ENCODE assay signal across 26 cellular contexts in the genomic region with DNA sequence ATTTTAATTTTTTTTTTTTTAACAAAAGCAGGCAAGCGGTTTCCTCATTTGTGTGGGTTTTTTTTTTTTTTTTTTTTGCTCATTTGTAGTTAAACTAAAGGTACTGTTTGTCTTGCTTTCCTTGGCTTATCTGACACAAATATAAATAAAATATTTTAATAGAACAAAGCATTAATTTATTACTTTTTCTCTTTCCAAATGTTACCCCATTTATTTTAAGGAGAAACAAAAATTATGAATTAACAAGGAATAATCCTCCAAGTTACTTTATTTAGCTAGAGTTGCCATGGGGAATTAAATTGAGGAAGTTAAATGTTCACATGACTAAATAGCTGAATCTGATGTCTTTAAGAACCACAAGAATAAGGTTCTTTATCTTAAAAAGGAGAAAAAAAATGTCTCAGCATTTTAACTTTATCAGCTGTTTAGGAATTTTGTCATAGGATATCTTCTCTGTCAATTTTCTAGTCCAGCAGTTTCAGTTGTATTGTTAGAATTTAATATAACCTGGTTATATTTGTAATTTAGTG. TPM values are rescaled to one million over a fixed set of nuclear protein-coding genes. Genes with fewer than 3 reads are reported as not detected.
DNase-seq lines count a peak whose midpoint lies in the region; ATAC-seq, FAIRE-seq and TF ChIP-seq lines count a peak whose summit lies in the region.
"Had no signal": no experiment of that assay in that cellular context is flagged by ENCODE, and none has a peak within 500 bp of the region (broad histone marks: within the 10 kb centered on the region; RNA-seq: fewer than 3 reads in every experiment).

No MANE protein-coding gene starts in this region.

- H3K27ac ChIP-seq in Karpas-422 (ENCODE audit: low read length) (peak overlapping the region; percentile 78), dorsolateral prefrontal cortex (peak overlapping the region in 48 of 59 donors; percentile 1 to 100 (median 94))
- H3K27ac ChIP-seq: coronary artery, epithelial cell of prostate, gastrocnemius medialis, prostate gland, stomach, upper lobe of right lung had no signal

- no peaks in the 10 kb centered on the region for H3K9me3 ChIP-seq in Karpas-422 (ENCODE audit: low read length)
- H3K9me3 ChIP-seq: BE2C, gastrocnemius medialis, prostate gland, SK-N-SH, stomach, upper lobe of right lung had no signal

- TF ChIP-seq CTCF in dorsolateral prefrontal cortex (IDR thresholded peaks at IDR 0.05 in 54 of 56, conservative IDR thresholded peaks at IDR 0.05 in 2 of 56; ENCODE audit: low read depth in 1 of 56, partially characterized antibody in 56 of 56) = no peak

- peaks cover 64% of the 10 kb centered on the region for H3K4me1 ChIP-seq in Karpas-422 (ENCODE audit: low read length)
- H3K4me1 ChIP-seq: BE2C, gastrocnemius medialis, prostate gland, upper lobe of right lung had no signal

- no peaks in the 10 kb centered on the region for H4K20me1 ChIP-seq in Karpas-422 (ENCODE audit: insufficient read depth, low read depth, low read length)

- no peak for ATAC-seq in left cardiac atrium
- ATAC-seq: gastrocnemius medialis; HepG2; natural killer cell treated with Interleukin-12 subunit alpha and Interleukin-12 subunit beta and Interleukin-15 and Interleukin-18, amount 100 ng/mL, for 72 hours; upper lobe of right lung had no signal

- no peak overlapping the region for H3K4me3 ChIP-seq in Karpas-422 (ENCODE audit: low read length)
- H3K4me3 ChIP-seq in dorsolateral prefrontal cortex = no peak overlapping the region
- H3K4me3 ChIP-seq: coronary artery, gastrocnemius medialis, prostate gland, stomach, upper lobe of right lung had no signal

- H3K36me3 ChIP-seq in Karpas-422 (ENCODE audit: insufficient read depth, low read length) = no peaks in the 10 kb centered on the region
- H3K36me3 ChIP-seq: BE2C, gastrocnemius medialis, prostate gland, stomach, upper lobe of right lung had no signal

- no peaks in the 10 kb centered on the region for H3K27me3 ChIP-seq in Karpas-422 (ENCODE audit: low read length)
- no peaks in the 10 kb centered on the region for H3K27me3 ChIP-seq in dorsolateral prefrontal cortex
- H3K27me3 ChIP-seq: BE2C, gastrocnemius medialis, stomach, upper lobe of right lung had no signal

- FAIRE-seq in RCC 7860 (lab: Jason Lieb, UNC) = peak; percentile 4
- FAIRE-seq: HepG2, TTC549 had no signal

- no peak overlapping the region for H2AFZ ChIP-seq in Karpas-422 (ENCODE audit: low read length)

- peaks cover 72% of the 10 kb centered on the region for H3K79me2 ChIP-seq in Karpas-422 (ENCODE audit: low read length)

- intact Hi-C loops in dorsolateral prefrontal cortex (cut with DNase I) (no loop called here), left cardiac atrium (cut with DNase I) (no loop called here)

- DNase-seq in Karpas-422 = peak; percentile 50
- DNase-seq in RCC 7860 (ENCODE audit: low spot score) = no peak
- no peak for DNase-seq in dorsolateral prefrontal cortex
- DNase-seq in superior temporal gyrus (ENCODE audit: extremely low spot score) = peak; percentile 40
- DNase-seq in left cardiac atrium = no peak
- no peak for DNase-seq in T-helper 2 cell
- DNase-seq in RPMI8226 = no peak
- DNase-seq: activated CD4-positive, alpha-beta T cell treated with anti-CD3 and anti-CD28 coated beads, Interleukin-2, amount 10 ng/mL, durations not matched to agents 24 days and 14 days; activated naive CD8-positive, alpha-beta T cell treated with anti-CD3 and anti-CD28 coated beads, Interleukin-2, amount 10 ng/mL, durations not matched to agents 7 days and 5 days; BE2C; gastrocnemius medialis; HCEC 1CT; kidney glomerular epithelial cell; mesendoderm; MM.1S; NCI-H2081; NCI-H446 treated with DMSO at 0.1 percent for 48 hours; SK-N-SH; stomach; upper lobe of right lung had no signal

- no peaks in the 10 kb centered on the region for H3K9me2 ChIP-seq in Karpas-422 (replicated peaks; ENCODE audit: insufficient read depth, low read length)
- H3K9me2 ChIP-seq: SK-N-SH had no signal

- no peak overlapping the region for H3K9ac ChIP-seq in Karpas-422 (ENCODE audit: low read length)
- H3K9ac ChIP-seq: SK-N-SH had no signal

- H3K4me2 ChIP-seq in Karpas-422 (ENCODE audit: low read depth, low read length, poor library complexity, severe bottlenecking) = peak overlapping the region; percentile 56
- H3K4me2 ChIP-seq: SK-N-SH had no signal

RNA-seq across cellular contexts. Expression of gene ATG4C, which starts 12.3 kb away (rescaled TPM):
- total RNA-seq in Karpas-422 (2014; rRNA removed; shearing (Covaris generic); ENCODE audit: low replicate concordance) = 10.5 and 18.6 TPM in 2 replicates
- 10 to 100 TPM; 16.4 to 82.3 (median 35.4) TPM for total RNA-seq in dorsolateral prefrontal cortex
- 10 to 100 TPM in 1 of 2 donors, 1 to 10 TPM in 1; 9.9 to 11.3 TPM for total RNA-seq in left cardiac atrium

Comparison
In these comparisons a context has a peak if more than half of its experiments do, and no peak if none do; other contexts are left out.
1. DNase-seq: peak in Karpas-422 (single experiment) and superior temporal gyrus (single experiment); none in RCC 7860 (single experiment), dorsolateral prefrontal cortex (0 of 10), left cardiac atrium (single experiment), T-helper 2 cell (0 of 5) and RPMI8226 (single experiment).